1 cellular context compared by ENCODE assay signal in genomic region chr6:113693866-113694265, GRCh38.
TF ChIP-seq lines count a peak whose summit lies in the region.

No MANE protein-coding gene starts in this region.

TF ChIP-seq in GM23338, 12 proteins besides CTCF, POLR2A, EP300 and RAD21:
- TF ChIP-seq, protein P1, sequence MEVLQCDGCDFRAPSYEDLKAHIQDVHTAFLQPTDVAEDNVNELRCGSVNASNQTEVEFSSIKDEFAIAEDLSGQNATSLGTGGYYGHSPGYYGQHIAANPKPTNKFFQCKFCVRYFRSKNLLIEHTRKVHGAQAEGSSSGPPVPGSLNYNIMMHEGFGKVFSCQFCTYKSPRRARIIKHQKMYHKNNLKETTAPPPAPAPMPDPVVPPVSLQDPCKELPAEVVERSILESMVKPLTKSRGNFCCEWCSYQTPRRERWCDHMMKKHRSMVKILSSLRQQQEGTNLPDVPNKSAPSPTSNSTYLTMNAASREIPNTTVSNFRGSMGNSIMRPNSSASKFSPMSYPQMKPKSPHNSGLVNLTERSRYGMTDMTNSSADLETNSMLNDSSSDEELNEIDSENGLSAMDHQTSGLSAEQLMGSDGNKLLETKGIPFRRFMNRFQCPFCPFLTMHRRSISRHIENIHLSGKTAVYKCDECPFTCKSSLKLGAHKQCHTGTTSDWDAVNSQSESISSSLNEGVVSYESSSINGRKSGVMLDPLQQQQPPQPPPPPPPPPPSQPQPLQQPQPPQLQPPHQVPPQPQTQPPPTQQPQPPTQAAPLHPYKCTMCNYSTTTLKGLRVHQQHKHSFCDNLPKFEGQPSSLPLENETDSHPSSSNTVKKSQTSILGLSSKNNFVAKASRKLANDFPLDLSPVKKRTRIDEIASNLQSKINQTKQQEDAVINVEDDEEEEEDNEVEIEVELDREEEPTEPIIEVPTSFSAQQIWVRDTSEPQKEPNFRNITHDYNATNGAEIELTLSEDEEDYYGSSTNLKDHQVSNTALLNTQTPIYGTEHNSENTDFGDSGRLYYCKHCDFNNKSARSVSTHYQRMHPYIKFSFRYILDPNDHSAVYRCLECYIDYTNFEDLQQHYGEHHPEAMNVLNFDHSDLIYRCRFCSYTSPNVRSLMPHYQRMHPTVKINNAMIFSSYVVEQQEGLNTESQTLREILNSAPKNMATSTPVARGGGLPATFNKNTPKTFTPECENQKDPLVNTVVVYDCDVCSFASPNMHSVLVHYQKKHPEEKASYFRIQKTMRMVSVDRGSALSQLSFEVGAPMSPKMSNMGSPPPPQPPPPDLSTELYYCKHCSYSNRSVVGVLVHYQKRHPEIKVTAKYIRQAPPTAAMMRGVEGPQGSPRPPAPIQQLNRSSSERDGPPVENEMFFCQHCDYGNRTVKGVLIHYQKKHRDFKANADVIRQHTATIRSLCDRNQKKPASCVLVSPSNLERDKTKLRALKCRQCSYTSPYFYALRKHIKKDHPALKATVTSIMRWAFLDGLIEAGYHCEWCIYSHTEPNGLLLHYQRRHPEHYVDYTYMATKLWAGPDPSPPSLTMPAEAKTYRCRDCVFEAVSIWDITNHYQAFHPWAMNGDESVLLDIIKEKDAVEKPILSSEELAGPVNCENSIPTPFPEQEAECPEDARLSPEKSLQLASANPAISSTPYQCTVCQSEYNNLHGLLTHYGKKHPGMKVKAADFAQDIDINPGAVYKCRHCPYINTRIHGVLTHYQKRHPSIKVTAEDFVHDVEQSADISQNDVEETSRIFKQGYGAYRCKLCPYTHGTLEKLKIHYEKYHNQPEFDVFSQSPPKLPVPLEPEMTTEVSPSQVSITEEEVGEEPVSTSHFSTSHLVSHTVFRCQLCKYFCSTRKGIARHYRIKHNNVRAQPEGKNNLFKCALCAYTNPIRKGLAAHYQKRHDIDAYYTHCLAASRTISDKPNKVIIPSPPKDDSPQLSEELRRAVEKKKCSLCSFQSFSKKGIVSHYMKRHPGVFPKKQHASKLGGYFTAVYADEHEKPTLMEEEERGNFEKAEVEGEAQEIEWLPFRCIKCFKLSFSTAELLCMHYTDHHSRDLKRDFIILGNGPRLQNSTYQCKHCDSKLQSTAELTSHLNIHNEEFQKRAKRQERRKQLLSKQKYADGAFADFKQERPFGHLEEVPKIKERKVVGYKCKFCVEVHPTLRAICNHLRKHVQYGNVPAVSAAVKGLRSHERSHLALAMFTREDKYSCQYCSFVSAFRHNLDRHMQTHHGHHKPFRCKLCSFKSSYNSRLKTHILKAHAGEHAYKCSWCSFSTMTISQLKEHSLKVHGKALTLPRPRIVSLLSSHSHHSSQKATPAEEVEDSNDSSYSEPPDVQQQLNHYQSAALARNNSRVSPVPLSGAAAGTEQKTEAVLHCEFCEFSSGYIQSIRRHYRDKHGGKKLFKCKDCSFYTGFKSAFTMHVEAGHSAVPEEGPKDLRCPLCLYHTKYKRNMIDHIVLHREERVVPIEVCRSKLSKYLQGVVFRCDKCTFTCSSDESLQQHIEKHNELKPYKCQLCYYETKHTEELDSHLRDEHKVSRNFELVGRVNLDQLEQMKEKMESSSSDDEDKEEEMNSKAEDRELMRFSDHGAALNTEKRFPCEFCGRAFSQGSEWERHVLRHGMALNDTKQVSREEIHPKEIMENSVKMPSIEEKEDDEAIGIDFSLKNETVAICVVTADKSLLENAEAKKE (CRISPR knock-in tag; IDR thresholded peaks at IDR 0.05) = no peak
- TF ChIP-seq ZNF331 (CRISPR knock-in tag; IDR thresholded peaks at IDR 0.05; ENCODE audit: low read depth) = no peak
- TF ChIP-seq ETS1 (IDR thresholded peaks at IDR 0.05) = no peak
- no peak for TF ChIP-seq STAT1 (IDR thresholded peaks at IDR 0.05; ENCODE audit: unreplicated experiment)
- no peak for TF ChIP-seq EZH2phosphoT487 (IDR thresholded peaks at IDR 0.05; ENCODE audit: unreplicated experiment)
- no peak for TF ChIP-seq EZH2 (IDR thresholded peaks at IDR 0.05; ENCODE audit: low read depth, unreplicated experiment)
- TF ChIP-seq NANOG (IDR thresholded peaks at IDR 0.05; ENCODE audit: borderline replicate concordance) = no peak
